Comparison of ENCODE assay signal across 1 cellular context in genomic region chr12:32756476-32757158, GRCh38.
TF ChIP-seq lines count a peak whose summit lies in the region.

No MANE protein-coding gene starts in this region.

TF ChIP-seq in SK-N-SH, 30 proteins besides CTCF, POLR2A, EP300 and RAD21 (continued from another document):
- TF ChIP-seq ZBTB33 (IDR thresholded peaks at IDR 0.05; ENCODE audit: borderline replicate concordance, low read depth), result no peak
- no peak for TF ChIP-seq USF2 (IDR thresholded peaks at IDR 0.05; ENCODE audit: borderline replicate concordance, low read depth, low read length)
- no peak for TF ChIP-seq ELF1 (IDR thresholded peaks at IDR 0.05)
- no peak for TF ChIP-seq FOXJ3 (CRISPR knock-in tag; IDR thresholded peaks at IDR 0.05)
- no peak for TF ChIP-seq MAX (IDR thresholded peaks at IDR 0.05; ENCODE audit: low read depth)
- TF ChIP-seq TCF12 (IDR thresholded peaks at IDR 0.05), result no peak
- TF ChIP-seq FOSL2 (IDR thresholded peaks at IDR 0.05; ENCODE audit: borderline replicate concordance, low read depth), result no peak
- no peak for TF ChIP-seq JUND (IDR thresholded peaks at IDR 0.05)
- no peak for TF ChIP-seq MXI1 (IDR thresholded peaks at IDR 0.05; ENCODE audit: low read depth, low read length)
- no peak for TF ChIP-seq RFX5 (IDR thresholded peaks at IDR 0.05; ENCODE audit: low read length)
- no peak for TF ChIP-seq RXRA (IDR thresholded peaks at IDR 0.05; ENCODE audit: borderline replicate concordance, low read depth)
